8 cellular contexts compared by ENCODE assay signal in genomic region chrX:71493111-71493613, GRCh38. TPM values are rescaled to one million over a fixed set of nuclear protein-coding genes. Genes with fewer than 3 reads are reported as not detected.
DNase-seq lines count a peak whose midpoint lies in the region; ATAC-seq and TF ChIP-seq lines count a peak whose summit lies in the region.

No MANE protein-coding gene starts in this region.

- CTCF ChIA-PET in HEK293T (lab: Yijun Ruan, JAX): interaction anchor here (0.6 kb wide), 1 partner anchor 159 kb away, joined by 3 read pairs; no protein-coding TSS in a partner anchor

- DNase-seq in COLO829 (ENCODE audit: low spot score) (peak; percentile 11), SK-MEL-5 (ENCODE audit: low read depth, low spot score) (peak; percentile 42), fibroblast of pulmonary artery (ENCODE audit: low read depth) (peak; percentile 21), retinal pigment epithelial cell (ENCODE audit: low read depth) (peak; percentile 18), T1000 (lab: John Stamatoyannopoulos, UW) (no peak), HEK293T (ENCODE audit: extremely low spot score) (no peak), NCI-H187 treated with DMSO at 0.1 percent for 48 hours (lab: John Stamatoyannopoulos, UW) (no peak)

- no peak for TF ChIP-seq CTCF in fibroblast of pulmonary artery (IDR thresholded peaks at IDR 0.05; ENCODE audit: low read length, missing control alignments)
- no peak for TF ChIP-seq CTCF in retinal pigment epithelial cell (conservative IDR thresholded peaks at IDR 0.05; ENCODE audit: low read depth, low read length)

- in situ Hi-C loops in SK-MEL-5 (cut with HindIII; ENCODE audit: low pct_unique_long_range_greater_than_20kb, low sequenced_read_pairs): no loop called here

- ATAC-seq in GM18861 (IDR thresholded peaks at IDR 0.05; ENCODE audit: unreplicated experiment): no peak

- H3K4me3 ChIP-seq in fibroblast of pulmonary artery (replicated peaks; ENCODE audit: low read depth, low read length) (peak overlapping the region; percentile 55), retinal pigment epithelial cell (ENCODE audit: low read length) (no peak overlapping the region)

- POLR2A ChIA-PET in HEK293T (lab: Yijun Ruan, JAX): no interaction called here

TF ChIP-seq in HEK293T, 16 proteins besides CTCF, POLR2A, EP300 and RAD21:
- TF ChIP-seq BHLHE40 (IDR thresholded peaks at IDR 0.05; ENCODE audit: borderline replicate concordance) (no peak), SUZ12 (IDR thresholded peaks at IDR 0.05) (no peak), LEF1 (IDR thresholded peaks at IDR 0.05; ENCODE audit: borderline replicate concordance) (no peak), FOXM1 (IDR thresholded peaks at IDR 0.05; ENCODE audit: borderline replicate concordance) (no peak), NFRKB (IDR thresholded peaks at IDR 0.05) (no peak), TARDBP (IDR thresholded peaks at IDR 0.05) (no peak), L3MBTL2 (conservative IDR thresholded peaks at IDR 0.05) (no peak), CTBP1 (IDR thresholded peaks at IDR 0.05; ENCODE audit: borderline replicate concordance) (no peak), FOXA1 (IDR thresholded peaks at IDR 0.05) (no peak), ELF4 (IDR thresholded peaks at IDR 0.05) (no peak), FOXK2 (IDR thresholded peaks at IDR 0.05) (no peak), ARNT (IDR thresholded peaks at IDR 0.05) (no peak), SP1 (IDR thresholded peaks at IDR 0.05) (no peak), HDGF (IDR thresholded peaks at IDR 0.05; ENCODE audit: borderline replicate concordance) (no peak), PKNOX1 (IDR thresholded peaks at IDR 0.05) (no peak), ZNF384 (IDR thresholded peaks at IDR 0.05) (no peak)

RNA-seq across cellular contexts. Expression of gene OGT, which starts 39.7 kb away (rescaled TPM):
- 80.3 and 98.0 TPM in 2 replicates for total RNA-seq in SK-MEL-5 (2014; rRNA removed; shearing (Covaris generic))
- polyA plus RNA-seq in SK-MEL-5 (2015; cell fraction: cytosol; rRNA removed): 33.4 and 57.9 TPM in 2 replicates
- polyA plus RNA-seq in SK-MEL-5 (2015; cell fraction: nucleus; rRNA removed): 2,055 and 2,400 TPM in 2 replicates

Comparison
In these comparisons a context has a peak if more than half of its experiments do, and no peak if none do; other contexts are left out.
1. DNase-seq: peak in COLO829 (single experiment), SK-MEL-5 (single experiment), fibroblast of pulmonary artery (single experiment) and retinal pigment epithelial cell (single experiment); none in T1000 (single experiment), HEK293T (single experiment) and NCI-H187 treated with DMSO at 0.1 percent for 48 hours (single experiment).